ENCODE assay signal across 17 cellular contexts in genomic region chr3:82978368-82978767, GRCh38.
A peak's percentile ranks its signal among the peaks of the same experiment; 100 is the strongest.
DNase-seq lines count a peak whose midpoint lies in the region; ATAC-seq, FAIRE-seq and TF ChIP-seq lines count a peak whose summit lies in the region.
"Had no signal": no experiment of that assay in that cellular context is flagged by ENCODE, and none has a peak within 500 bp of the region (broad histone marks: within the 10 kb centered on the region; RNA-seq: fewer than 3 reads in every experiment).

No MANE protein-coding gene starts in this region.

- H4K8ac ChIP-seq in H1 (ENCODE audit: extremely low read depth, insufficient read depth, low read length) (no peak overlapping the region), neuronal stem cell (ENCODE audit: low read depth, low read length) (no peak overlapping the region)

- H2AK5ac ChIP-seq in H1 (ENCODE audit: low read depth, low read length) = no peak overlapping the region
- H2AK5ac ChIP-seq in neuronal stem cell (ENCODE audit: low read depth, low read length) = no peak overlapping the region

- ATAC-seq in GM21528 (IDR thresholded peaks at IDR 0.05; ENCODE audit: low FRiP score, unreplicated experiment) = no peak

- DNase-seq in DMS53 (lab: John Stamatoyannopoulos, UW) (peak; percentile 3), DMS53 treated with DMSO at 0.1 percent for 48 hours (lab: John Stamatoyannopoulos, UW; ENCODE audit: unreplicated experiment) (no peak), H1 (ENCODE audit: low read depth in 1 of 2, low spot score in 2 of 2) (no peak), neuronal stem cell (ENCODE audit: low spot score) (no peak), Kasumi-1 (lab: John Stamatoyannopoulos, UW) (no peak), AML-193 (lab: John Stamatoyannopoulos, UW) (no peak)
- DNase-seq in Jurkat, Clone E6-1 (ENCODE audit: low read depth, low spot score) = peak; percentile 7
- DNase-seq: CD4-positive, alpha-beta memory T cell; GF-D8; NCI-H187 treated with DMSO at 0.1 percent for 48 hours; NCI-H524 treated with DMSO at 0.1 percent for 48 hours; SHP77 treated with DMSO at 0.1 percent for 48 hours; T-helper 2 cell had no signal

- no peak overlapping the region for H3K27ac ChIP-seq in H1 (ENCODE audit: low read depth, low read length)
- H3K27ac ChIP-seq in neuronal stem cell (replicated peaks; ENCODE audit: low read length) = no peak overlapping the region
- H3K27ac ChIP-seq: 22Rv1 had no signal

- no peak for FAIRE-seq in H1 (lab: Jason Lieb, UNC)
- FAIRE-seq: GM12892, H54 had no signal

- H3K9me3 ChIP-seq in H1 (ENCODE audit: insufficient read depth in 2 of 2, low read depth in 1 of 2, low read length in 1 of 2) (no peaks in the 10 kb centered on the region), neuronal stem cell (replicated peaks in 1 of 2; ENCODE audit: control insufficient read depth in 2 of 2, insufficient read depth in 1 of 2, low read depth in 1 of 2, low read length in 2 of 2) (peaks cover 0 to 2% of the 10 kb centered on the region in 2 donors)

- H2BK5ac ChIP-seq in H1 (ENCODE audit: low read depth, low read length) (no peak overlapping the region), neuronal stem cell (ENCODE audit: low read length) (no peak overlapping the region)

- no peak overlapping the region; the same call in 1 of the 2 replicates for H2AFZ ChIP-seq in H1 (ENCODE audit: low read length)
- H2AFZ ChIP-seq in neuronal stem cell (ENCODE audit: low read length) = peak overlapping the region; percentile 59

- H2BK120ac ChIP-seq in H1 (replicated peaks; ENCODE audit: low read depth, low read length) (no peak overlapping the region), neuronal stem cell (ENCODE audit: low read depth, low read length) (no peak overlapping the region)

- H3K4me2 ChIP-seq in H1 (ENCODE audit: insufficient read depth in 1 of 2, low read depth in 2 of 2, low read length in 2 of 2) (peak overlapping the region in 1 of 2 experiments; percentile 13; a peak in 1 of 4 replicates), neuronal stem cell (ENCODE audit: insufficient read depth, low read length, poor library complexity, severe bottlenecking) (no peak overlapping the region)

- TF ChIP-seq EP300 in H1 (IDR thresholded peaks at IDR 0.05; ENCODE audit: borderline replicate concordance in 1 of 2, low read depth in 2 of 2, low read length in 2 of 2) = no peak

- no peak overlapping the region for H3K56ac ChIP-seq in H1 (replicated peaks; ENCODE audit: insufficient read length, low read depth, low read length)

- H3K79me2 ChIP-seq in H1 (ENCODE audit: control insufficient read depth in 1 of 2, insufficient read depth in 2 of 2, low read length in 2 of 2) = no peaks in the 10 kb centered on the region

- H3K4me1 ChIP-seq in H1 (replicated peaks in 1 of 4; ENCODE audit: control insufficient read depth in 3 of 4, insufficient read depth in 4 of 4, low read length in 3 of 4) = peaks cover 0 to 4% (median 2%) of the 10 kb centered on the region in 4 experiments; a peak in 1 of 7 replicates
- peaks cover 4 to 10% of the 10 kb centered on the region in 2 donors for H3K4me1 ChIP-seq in neuronal stem cell (ENCODE audit: control insufficient read depth in 2 of 2, insufficient read depth in 1 of 2, low read depth in 1 of 2, low read length in 2 of 2)

- TF ChIP-seq POLR2A in H1 (IDR thresholded peaks at IDR 0.05; ENCODE audit: control extremely low read depth in 1 of 2, low read depth in 2 of 2, low read length in 2 of 2) = no peak

- 87% methylated on average over 3 of the region's 3 CpGs; no CpG with 5 or more reads in 1 of the 2 experiments for WGBS in H1 (ENCODE audit: extremely low coverage in 1 of 2, insufficient coverage in 1 of 2, insufficient read length in 1 of 2, insufficient replicate concordance in 2 of 2, low coverage in 1 of 2, low lambda C conversion rate in 2 of 2, missing lambda C conversion rate in 1 of 2), 2 experiments
- WGBS in neuronal stem cell (ENCODE audit: extremely low coverage in 2 of 2, insufficient read length in 2 of 2, insufficient replicate concordance in 1 of 2), 2 donors = no CpG with 5 or more reads among the region's 3 CpGs

- no peak overlapping the region for H2BK20ac ChIP-seq in H1 (ENCODE audit: low read length)

- TF ChIP-seq CTCF in H1 (IDR thresholded peaks at IDR 0.05; ENCODE audit: control extremely low read depth in 1 of 3, insufficient read depth in 1 of 3, low read depth in 1 of 3, low read length in 3 of 3) = no peak

- H3K36me3 ChIP-seq in H1 (ENCODE audit: control insufficient read depth in 2 of 4, insufficient read depth in 4 of 4, low read length in 3 of 4) (no peaks in the 10 kb centered on the region), neuronal stem cell (replicated peaks in 1 of 2; ENCODE audit: control insufficient read depth in 2 of 2, insufficient read depth in 2 of 2, low read length in 2 of 2) (no peaks in the 10 kb centered on the region)

- H3K14ac ChIP-seq in H1 (ENCODE audit: insufficient read length) = no peak overlapping the region
- no peak overlapping the region for H3K14ac ChIP-seq in neuronal stem cell (ENCODE audit: low read length)

- H3K79me1 ChIP-seq in H1 (ENCODE audit: low read depth, low read length) (no peaks in the 10 kb centered on the region), neuronal stem cell (ENCODE audit: low read depth, low read length) (no peaks in the 10 kb centered on the region)

- no peak overlapping the region for H3K4ac ChIP-seq in H1 (replicated peaks; ENCODE audit: insufficient read length, low read depth, low read length)
- no peak overlapping the region for H3K4ac ChIP-seq in neuronal stem cell (ENCODE audit: low read length)

- H3K18ac ChIP-seq in H1 (ENCODE audit: extremely low read depth, low read length) (peak overlapping the region; percentile 26; the same call in 1 of the 2 replicates), neuronal stem cell (ENCODE audit: low read length) (no peak overlapping the region)

- H3K23me2 ChIP-seq in H1 (ENCODE audit: low read depth, low read length) = no peaks in the 10 kb centered on the region

- H2BK15ac ChIP-seq in H1 (ENCODE audit: low read length) (no peak overlapping the region), neuronal stem cell (ENCODE audit: low read length) (no peak overlapping the region)

- no peak overlapping the region for H3K4me3 ChIP-seq in Jurkat, Clone E6-1 (ENCODE audit: low read length)
- H3K4me3 ChIP-seq in H1 (ENCODE audit: extremely low read depth in 1 of 4, insufficient read depth in 2 of 4, low read depth in 3 of 4, low read length in 4 of 4) (no peak overlapping the region), neuronal stem cell (ENCODE audit: low read length in 2 of 2) (no peak overlapping the region)

- H4K91ac ChIP-seq in H1 (replicated peaks; ENCODE audit: insufficient read length, low read length) (no peak overlapping the region), neuronal stem cell (ENCODE audit: low read depth, low read length, poor library complexity) (no peak overlapping the region)

- CTCF ChIA-PET in H1 (lab: Charles Lee; ENCODE audit: partially characterized antibody) = no interaction called here

- H3K23ac ChIP-seq in H1 (ENCODE audit: insufficient read length) (no peak overlapping the region), neuronal stem cell (ENCODE audit: low read depth, low read length, poor library complexity) (no peak overlapping the region)

- POLR2A ChIA-PET in H1 (lab: Charles Lee; ENCODE audit: partially characterized antibody) = no interaction called here

- no peaks in the 10 kb centered on the region for H4K20me1 ChIP-seq in H1 (replicated peaks in 1 of 2; ENCODE audit: control insufficient read depth in 1 of 2, insufficient read depth in 2 of 2, low read length in 2 of 2)

- H3K27me3 ChIP-seq in H1 (replicated peaks in 1 of 4; ENCODE audit: control insufficient read depth in 3 of 4, extremely low read depth in 1 of 4, insufficient read depth in 3 of 4, low read length in 3 of 4) (no peaks in the 10 kb centered on the region), neuronal stem cell (ENCODE audit: control insufficient read depth in 3 of 3, insufficient read depth in 3 of 3, low read depth in 1 of 3, low read length in 3 of 3) (no peaks in the 10 kb centered on the region)

- H2BK12ac ChIP-seq in H1 (ENCODE audit: low read depth, low read length) (no peak overlapping the region), neuronal stem cell (ENCODE audit: low read length) (no peak overlapping the region)

- no peak for TF ChIP-seq RAD21 in H1 (IDR thresholded peaks at IDR 0.05 in 1 of 2, conservative IDR thresholded peaks at IDR 0.05 in 1 of 2; ENCODE audit: low read depth in 2 of 2, low read length in 2 of 2)

- H4K5ac ChIP-seq in H1 (ENCODE audit: insufficient read length, low read depth, low read length) = no peak overlapping the region

- no peak overlapping the region for H3K9ac ChIP-seq in H1 (replicated peaks in 1 of 4; ENCODE audit: extremely low read depth in 1 of 4, low read depth in 3 of 4, low read length in 3 of 4)
- no peak overlapping the region for H3K9ac ChIP-seq in neuronal stem cell (ENCODE audit: low read depth, low read length, poor library complexity)

TF ChIP-seq in H1, 55 proteins besides CTCF, POLR2A, EP300 and RAD21:
- TF ChIP-seq MAFK (IDR thresholded peaks at IDR 0.05; ENCODE audit: low read depth, low read length) (no peak), TEAD4 (IDR thresholded peaks at IDR 0.05; ENCODE audit: low read depth, low read length) (no peak), SIRT6 (IDR thresholded peaks at IDR 0.05; ENCODE audit: low read length) (no peak), ATF2 (IDR thresholded peaks at IDR 0.05; ENCODE audit: low read length) (no peak), CEBPB (IDR thresholded peaks at IDR 0.05; ENCODE audit: low read depth, low read length) (no peak), SAP30 (IDR thresholded peaks at IDR 0.05; ENCODE audit: insufficient read depth, insufficient replicate concordance, low read length) (no peak), CBX8 (IDR thresholded peaks at IDR 0.05; ENCODE audit: borderline replicate concordance, low read depth, low read length) (no peak)

Comparison
In these comparisons a context has a peak if more than half of its experiments do, and no peak if none do; other contexts are left out.
1. DNase-seq: peak in DMS53 (single experiment) and Jurkat, Clone E6-1 (single experiment); none in DMS53 treated with DMSO at 0.1 percent for 48 hours (single experiment), H1 (0 of 2), neuronal stem cell (single experiment), Kasumi-1 (0 of 2) and AML-193 (0 of 2).